ENCODE assay signal across 33 cellular contexts in genomic region chr3:142318331-142318730, GRCh38.
A peak's percentile ranks its signal among the peaks of the same experiment; 100 is the strongest.
DNase-seq lines count a peak whose midpoint lies in the region; ATAC-seq, FAIRE-seq and TF ChIP-seq lines count a peak whose summit lies in the region.
"Had no signal": no experiment of that assay in that cellular context is flagged by ENCODE, and none has a peak within 500 bp of the region (broad histone marks: within the 10 kb centered on the region; RNA-seq: fewer than 3 reads in every experiment).

No MANE protein-coding gene starts in this region.

- H3K9ac ChIP-seq in adipocyte (ENCODE audit: low read length) = no peak overlapping the region

- ATAC-seq in A549 (no peak), GM21423 (IDR thresholded peaks at IDR 0.05; ENCODE audit: unreplicated experiment) (no peak)
- ATAC-seq: activated T-cell treated with anti-CD3 and anti-CD28 coated beads, Interleukin-2, amount 50 U/mL, for 4 hours; stimulated activated memory B cell treated with anti-CD40 and anti-IgM and Interleukin-4, amounts not matched to agents 10 μg/mL and 1 μg/mL and 100 μg/mL, for 72 hours had no signal

- CTCF ChIA-PET in A549 (lab: Yijun Ruan, JAX) = interaction anchor here (0.6 to 0.9 kb wide), 2 partner anchors 192 to 1101 kb away, joined by 3 read pairs; no protein-coding TSS in a partner anchor

- TF ChIP-seq CTCF in A549 (IDR thresholded peaks at IDR 0.05) (no peak), fibroblast of the aortic adventitia (IDR thresholded peaks at IDR 0.05; ENCODE audit: insufficient read depth, low read length) (no peak)

- 0 out of 6 replicates have a peak overlapping the region, but pooled peaks of 1 of the 2 experiments have one; percentile 57 for H3K27ac ChIP-seq in A549
- H3K27ac ChIP-seq: testis, vagina had no signal

- H3K36me3 ChIP-seq in adipocyte (ENCODE audit: control insufficient read depth, insufficient read depth, low read length, severe bottlenecking) = peaks cover 14% of the 10 kb centered on the region

- H3K4me2 ChIP-seq in A549 = peak overlapping the region; percentile 41; the same call in 2 of the 3 replicates

- no peak for FAIRE-seq in A549 (lab: Jason Lieb, UNC)
- FAIRE-seq: D721Med, G401.6, GM18507, HTR-8/SVneo, small intestine had no signal

- no peak for DNase-seq in A549 (ENCODE audit: low read depth in 1 of 2, low spot score in 1 of 2)
- peak; percentile 17 for DNase-seq in GM03348 (ENCODE audit: low spot score)
- peak; percentile 12 for DNase-seq in adipocyte (ENCODE audit: low read depth)
- peak; percentile 33 for DNase-seq in fibroblast of the aortic adventitia (ENCODE audit: low read depth)
- no peak for DNase-seq in NCI-H146 treated with DMSO at 0.1 percent for 48 hours (lab: John Stamatoyannopoulos, UW; ENCODE audit: unreplicated experiment)
- DNase-seq in activated CD8-positive, alpha-beta memory T cell treated with anti-CD3 and anti-CD28 coated beads for 24 hours = no peak
- DNase-seq in DMS114 treated with DMSO at 0.1 percent for 48 hours (lab: John Stamatoyannopoulos, UW; ENCODE audit: unreplicated experiment) = no peak
- DNase-seq: ACHN; activated naive CD4-positive, alpha-beta T cell treated with Interleukin-2 at 50 U/mL for 16 hours; activated T-cell treated with anti-CD3 and anti-CD28 coated beads, Interleukin-2, amount 50 U/mL, for 4 hours; anterior cingulate cortex; CD4-positive, CD25-positive, alpha-beta regulatory T cell; dorsolateral prefrontal cortex; GOT3; head of caudate nucleus; Karpas-422; naive B cell; NCI-H187; NCI-H2171 treated with DMSO at 0.1 percent for 48 hours; NCI-H524 treated with DMSO at 0.1 percent for 48 hours; NK-92 treated with Interleukin-12 subunit alpha and Interleukin-12 subunit beta, amount 100 ng/mL, for 24 hours; nucleus accumbens; SHP77; small intestine; T-helper 1 cell; testis had no signal

- TF ChIP-seq EP300 in A549 (IDR thresholded peaks at IDR 0.05) = no peak

- POLR2A ChIA-PET in A549 (lab: Yijun Ruan, JAX) = no interaction called here

- H3K9me3 ChIP-seq in A549 (no peaks in the 10 kb centered on the region), adipocyte (ENCODE audit: control insufficient read depth, low read length) (no peaks in the 10 kb centered on the region)
- H3K9me3 ChIP-seq: testis, vagina had no signal

- H3K27me3 ChIP-seq in adipocyte (replicated peaks; ENCODE audit: control insufficient read depth, insufficient read depth, low read length) = no peaks in the 10 kb centered on the region
- H3K27me3 ChIP-seq: dorsolateral prefrontal cortex, testis, vagina had no signal

- H3K4me1 ChIP-seq in A549 (peaks cover 41% of the 10 kb centered on the region), adipocyte (ENCODE audit: control insufficient read depth, insufficient read depth, low read length) (peaks cover 36% of the 10 kb centered on the region)
- H3K4me1 ChIP-seq: testis, vagina had no signal

- H3K4me3 ChIP-seq in A549 = no peak overlapping the region
- no peak overlapping the region for H3K4me3 ChIP-seq in adipocyte (ENCODE audit: low read length)
- H3K4me3 ChIP-seq in fibroblast of the aortic adventitia (ENCODE audit: low read depth, low read length) = no peak overlapping the region
- H3K4me3 ChIP-seq: dorsolateral prefrontal cortex, testis, vagina had no signal

- TF ChIP-seq POLR2A in A549 (IDR thresholded peaks at IDR 0.05; ENCODE audit: low read length) = no peak

- no peak for TF ChIP-seq RAD21 in A549 (conservative IDR thresholded peaks at IDR 0.05 in 1 of 2, IDR thresholded peaks at IDR 0.05 in 1 of 2)

TF ChIP-seq in A549, 52 proteins besides CTCF, POLR2A, EP300 and RAD21:
- TF ChIP-seq CHD4 (IDR thresholded peaks at IDR 0.05; ENCODE audit: borderline replicate concordance) (no peak), HMGXB4 (CRISPR knock-in tag; IDR thresholded peaks at IDR 0.05; ENCODE audit: borderline replicate concordance) (no peak), HDAC2 (IDR thresholded peaks at IDR 0.05) (no peak), ZFP36 (IDR thresholded peaks at IDR 0.05; ENCODE audit: borderline replicate concordance, partially characterized antibody) (no peak)

Comparison
In these comparisons a context has a peak if more than half of its experiments do, and no peak if none do; other contexts are left out.
1. DNase-seq: peak in GM03348 (single experiment), adipocyte (single experiment) and fibroblast of the aortic adventitia (single experiment); none in A549 (0 of 2), NCI-H146 treated with DMSO at 0.1 percent for 48 hours (single experiment), activated CD8-positive, alpha-beta memory T cell treated with anti-CD3 and anti-CD28 coated beads for 24 hours (single experiment) and DMS114 treated with DMSO at 0.1 percent for 48 hours (single experiment).